ENCODE assay signal across 14 cellular contexts in the genomic region with DNA sequence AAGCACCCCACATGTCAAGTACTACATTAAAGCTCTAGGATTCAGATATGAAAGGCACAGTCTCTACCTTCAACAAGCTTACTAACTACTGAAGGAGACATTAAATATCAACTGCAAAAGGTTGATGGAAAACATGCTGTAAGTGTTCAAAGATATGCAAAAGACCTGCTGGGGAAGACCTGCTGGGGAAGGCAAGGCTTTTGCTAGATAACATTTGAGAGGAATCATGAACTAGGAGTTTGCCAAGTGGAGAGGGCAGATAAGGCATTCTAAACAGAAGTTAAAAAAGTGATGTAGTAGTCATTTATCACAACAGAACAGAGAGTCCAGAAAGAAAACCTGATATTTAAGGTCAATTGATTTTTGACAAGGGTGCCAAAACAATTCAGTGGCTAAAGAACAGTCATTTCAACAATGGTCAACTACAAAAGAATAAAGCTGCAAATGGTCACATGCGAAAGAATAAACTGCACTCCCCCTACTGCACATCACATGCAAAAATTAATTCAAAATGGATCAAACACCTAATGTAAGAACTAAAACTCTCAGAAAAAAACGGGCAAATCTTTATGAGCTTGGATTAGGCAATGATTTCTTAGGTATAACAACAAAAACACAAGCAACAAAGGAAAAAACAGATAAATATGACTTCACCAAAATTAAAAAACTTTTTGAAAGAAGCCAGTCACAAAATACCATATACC.
"Had no signal": no experiment of that assay in that cellular context is flagged by ENCODE, and none has a peak within 500 bp of the region (broad histone marks: within the 10 kb centered on the region; RNA-seq: fewer than 3 reads in every experiment).

No MANE protein-coding gene starts in this region.

- H3K27ac ChIP-seq: adrenal gland had no signal

- H3K9me3 ChIP-seq: adrenal gland had no signal

- H3K4me3 Mint-ChIP-seq: activated CD4-positive, alpha-beta T cell treated with anti-CD3 and anti-CD28 coated beads, Interleukin-2, amount 10 ng/mL, durations not matched to agents 7 days and 5 days; activated naive CD4-positive, alpha-beta T cell treated with anti-CD3 and anti-CD28 coated beads, Interleukin-2, amount 10 ng/mL, durations not matched to agents 7 days and 5 days; activated T-cell treated with anti-CD3 and anti-CD28 coated beads, Interleukin-2, amount 50 U/mL, for 4 hours; neural crest cell; T-helper 17 cell had no signal

- H3K4me1 Mint-ChIP-seq: activated naive CD4-positive, alpha-beta T cell treated with anti-CD3 and anti-CD28 coated beads, Interleukin-2, amount 10 ng/mL, durations not matched to agents 7 days and 5 days; neural crest cell had no signal

- H3K27ac Mint-ChIP-seq: activated CD4-positive, alpha-beta T cell treated with anti-CD3 and anti-CD28 coated beads, Interleukin-2, amount 10 ng/mL, durations not matched to agents 7 days and 5 days; activated naive CD4-positive, alpha-beta T cell treated with anti-CD3 and anti-CD28 coated beads, Interleukin-2, amount 10 ng/mL, durations not matched to agents 7 days and 5 days; T-helper 17 cell had no signal

- DNase-seq: activated CD4-positive, alpha-beta T cell treated with anti-CD3 and anti-CD28 coated beads, Interleukin-2, amount 10 ng/mL, durations not matched to agents 7 days and 5 days; activated CD8-positive, alpha-beta memory T cell treated with anti-CD3 and anti-CD28 coated beads, Interleukin-2, amount 50 U/mL, for 4 hours; activated naive CD4-positive, alpha-beta T cell treated with anti-CD3 and anti-CD28 coated beads, Interleukin-2, amount 10 ng/mL, durations not matched to agents 7 days and 5 days; activated T-cell treated with anti-CD3 and anti-CD28 coated beads, Interleukin-2, amount 50 U/mL, for 4 hours; adrenal gland; dermis blood vessel endothelial cell; effector memory CD4-positive, alpha-beta T cell; left cardiac atrium; retina; stimulated activated naive CD4-positive, alpha-beta T cell; T-helper 17 cell had no signal

- H3K9me3 Mint-ChIP-seq: activated CD4-positive, alpha-beta T cell treated with anti-CD3 and anti-CD28 coated beads, Interleukin-2, amount 10 ng/mL, durations not matched to agents 7 days and 5 days; activated naive CD4-positive, alpha-beta T cell treated with anti-CD3 and anti-CD28 coated beads, Interleukin-2, amount 10 ng/mL, durations not matched to agents 7 days and 5 days; activated T-cell treated with anti-CD3 and anti-CD28 coated beads, Interleukin-2, amount 50 U/mL, for 4 hours; neural crest cell had no signal

- H3K27me3 Mint-ChIP-seq: activated CD4-positive, alpha-beta T cell treated with anti-CD3 and anti-CD28 coated beads, Interleukin-2, amount 10 ng/mL, durations not matched to agents 7 days and 5 days; activated naive CD4-positive, alpha-beta T cell treated with anti-CD3 and anti-CD28 coated beads, Interleukin-2, amount 10 ng/mL, durations not matched to agents 7 days and 5 days; T-helper 17 cell had no signal

- H3K27me3 ChIP-seq: adrenal gland had no signal

- H3K4me3 ChIP-seq: adrenal gland, lung had no signal

- H3K4me1 ChIP-seq: adrenal gland had no signal

- ATAC-seq: activated CD4-positive, CD25-positive, alpha-beta regulatory T cell treated with anti-CD3 and anti-CD28 coated beads, Interleukin-2, amount 50 U/mL, for 24 hours; activated T-cell treated with anti-CD3 and anti-CD28 coated beads, Interleukin-2, amount 50 U/mL, for 4 hours; left cardiac atrium; T-helper 17 cell had no signal
